ENCODE assay signal across 8 cellular contexts in the genomic region with DNA sequence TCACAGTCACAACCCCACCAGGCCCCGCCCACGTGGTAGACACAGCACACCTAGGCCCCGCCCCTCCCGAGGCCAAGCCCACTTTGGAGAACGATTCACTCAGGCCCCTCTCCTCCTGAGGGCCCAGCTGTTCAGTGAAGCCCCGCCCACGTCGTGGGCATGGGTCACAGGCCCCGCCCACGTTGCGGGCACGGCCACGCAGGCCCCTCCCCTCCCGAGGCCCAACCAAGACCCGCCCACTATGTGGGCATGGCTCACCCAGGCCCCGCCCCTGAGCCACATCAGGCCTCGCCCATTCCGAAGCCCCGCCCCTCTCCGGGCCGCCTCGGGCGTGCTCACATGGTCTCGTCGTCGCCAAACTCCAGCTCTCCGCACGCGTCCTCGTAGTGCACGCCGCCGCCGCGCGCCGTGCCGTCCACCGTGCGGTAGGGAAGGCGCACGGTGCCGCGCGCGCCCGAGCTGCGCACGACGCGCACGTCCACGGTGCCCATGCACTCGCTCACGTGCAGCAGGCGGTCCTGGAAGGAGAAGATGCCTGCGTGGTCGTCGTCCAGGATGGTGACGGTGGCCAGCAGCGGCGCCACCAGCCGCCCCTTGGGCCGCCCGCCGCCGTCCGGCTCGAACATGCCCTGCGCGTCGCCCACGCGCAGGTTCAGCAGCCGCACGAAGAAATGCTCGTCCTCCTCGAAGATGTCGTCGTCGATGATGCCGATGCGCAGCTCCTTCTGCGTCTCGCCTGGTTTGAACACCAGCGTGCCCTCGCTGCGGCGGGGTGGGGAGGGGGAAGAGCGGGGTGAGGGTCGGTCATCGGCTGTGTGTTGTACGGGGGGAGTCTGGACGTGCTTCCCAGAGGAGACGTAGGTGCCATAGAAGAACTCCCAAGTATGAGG.
A peak's percentile ranks its signal among the peaks of the same experiment; 100 is the strongest.
DNase-seq lines count a peak whose midpoint lies in the region; ATAC-seq and TF ChIP-seq lines count a peak whose summit lies in the region.

No MANE protein-coding gene starts in this region.

- H3K27ac Mint-ChIP-seq in nephron, result no peak overlapping the region

- peaks cover 15% of the 10 kb centered on the region for H3K4me1 Mint-ChIP-seq in nephron

- no peaks in the 10 kb centered on the region for H3K36me3 Mint-ChIP-seq in nephron (ENCODE audit: low read depth)

- no peak for TF ChIP-seq POLR2A in erythroblast (IDR thresholded peaks at IDR 0.05; ENCODE audit: low read length)

- peaks cover 95% of the 10 kb centered on the region for H3K27me3 Mint-ChIP-seq in nephron (ENCODE audit: low read depth)

- no peak for ATAC-seq in HG03439 (IDR thresholded peaks at IDR 0.05; ENCODE audit: unreplicated experiment)
- no peak for ATAC-seq in GM19324 (IDR thresholded peaks at IDR 0.05; ENCODE audit: low FRiP score, unreplicated experiment)
- no peak for ATAC-seq in HG02678 (IDR thresholded peaks at IDR 0.05; ENCODE audit: unreplicated experiment)

- peak; percentile 96 for DNase-seq in COLO829 (ENCODE audit: low spot score)
- DNase-seq in NCI-H146 (lab: John Stamatoyannopoulos, UW), result peak; percentile 94
- peak; percentile 48 for DNase-seq in activated CD8-positive, alpha-beta memory T cell treated with anti-CD3 and anti-CD28 coated beads, Interleukin-2, amount 50 U/mL, for 4 hours
- DNase-seq in erythroblast (lab: John Stamatoyannopoulos, UW), result peak; percentile 87 to 92

- TF ChIP-seq CTCF in nephron (IDR thresholded peaks at IDR 0.05; ENCODE audit: unreplicated experiment in 3 of 3), result no peak

- peaks cover 6% of the 10 kb centered on the region for H3K9me3 Mint-ChIP-seq in nephron

- peak overlapping the region in 2 of 3 experiments; percentile 37 to 49 for H3K4me3 Mint-ChIP-seq in nephron
